ENCODE assay signal across 8 cellular contexts in the genomic region with DNA sequence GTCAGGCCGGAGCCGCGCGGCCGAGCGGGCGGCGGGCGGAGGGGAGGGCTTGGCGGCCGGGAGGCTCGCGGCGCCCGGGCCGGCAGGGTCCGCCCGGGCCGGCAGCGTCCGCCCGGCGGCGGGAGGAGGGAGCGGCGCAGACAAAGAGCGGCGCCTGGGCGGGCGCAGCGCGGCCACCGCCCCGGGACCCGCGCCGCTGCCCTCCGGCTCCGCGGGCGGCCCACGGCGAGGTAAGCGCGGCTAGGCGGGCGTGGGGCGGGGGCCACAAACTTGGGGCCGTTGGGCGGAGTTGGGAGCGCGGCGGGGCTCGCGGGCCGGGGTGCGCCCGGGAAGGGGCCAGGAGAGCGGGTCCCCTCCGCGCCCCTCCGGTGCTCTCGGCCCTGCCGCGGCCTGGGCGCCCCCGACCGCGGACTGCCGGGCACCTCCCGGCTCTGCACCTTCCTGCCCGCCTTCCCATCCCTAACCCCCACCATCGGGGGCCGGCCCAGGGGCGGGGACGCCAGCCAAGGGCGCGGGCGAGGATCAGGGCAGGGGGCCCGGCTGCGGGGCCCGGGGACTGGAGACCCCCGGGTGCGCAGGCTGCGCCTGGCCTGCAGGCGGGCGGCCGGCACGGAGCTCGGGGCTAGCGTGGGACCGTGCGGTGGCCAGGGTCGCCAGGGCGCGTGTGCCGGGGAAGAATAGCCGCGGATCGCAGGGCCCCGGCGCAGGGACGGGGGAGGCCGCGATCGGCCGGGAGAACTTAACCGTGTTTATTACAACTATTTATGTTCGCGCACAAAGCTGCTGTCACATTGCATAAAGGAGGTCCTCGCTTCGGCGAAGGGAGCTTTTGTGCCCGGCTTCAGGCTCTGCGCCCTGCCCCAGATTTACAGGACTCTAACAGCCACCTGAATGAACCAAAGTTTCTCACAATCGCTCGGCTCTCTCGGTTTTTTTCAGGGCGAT. TPM values are rescaled to one million over a fixed set of nuclear protein-coding genes. Genes with fewer than 3 reads are reported as not detected.
DNase-seq lines count a peak whose midpoint lies in the region; ATAC-seq and TF ChIP-seq lines count a peak whose summit lies in the region.

A gene (plus strand): TSS at position 4 of the 945 bp plus-strand sequence. CDS start 110,152 bp downstream, outside the sequence.

- TF ChIP-seq CTCF in PC-9 (conservative IDR thresholded peaks at IDR 0.05) (no peak), body of pancreas (IDR thresholded peaks at IDR 0.05) (peak in 2 of 7 experiments; percentile 17 to 26)

- CTCF ChIA-PET in PC-9 (lab: Charles Lee), result no interaction called here

- H3K27ac ChIP-seq in PC-9, result no peak within 1 kb of the TSS
- peak within 1 kb of the TSS; percentile 79 to 96 (median 91) for H3K27ac ChIP-seq in body of pancreas
- H3K27ac ChIP-seq in iPS-18a (ENCODE audit: low read length), result no peak within 1 kb of the TSS

- peaks cover 16% of the 10 kb centered on the region for H3K4me1 ChIP-seq in PC-9 (replicated peaks; ENCODE audit: insufficient read depth)
- peaks cover 43% of the 10 kb centered on the region for H3K4me1 ChIP-seq in body of pancreas
- peaks cover 24% of the 10 kb centered on the region for H3K4me1 ChIP-seq in iPS-18a (ENCODE audit: control insufficient read depth, low read depth, low read length)

- peak within 1 kb of the TSS; percentile 81 for H3K9ac ChIP-seq in iPS-18a (ENCODE audit: low read length)

- peak within 1 kb of the TSS; percentile 98 for H3K4me2 ChIP-seq in PC-9

- H3F3A ChIP-seq in PC-9 (ENCODE audit: insufficient read depth, low read depth), result peaks cover 10% of the 10 kb centered on the region

- POLR2A ChIA-PET in PC-9 (lab: Charles Lee; ENCODE audit: unreplicated experiment), result no interaction called here

- no peaks in the 10 kb centered on the region for H3K9me2 ChIP-seq in PC-9 (ENCODE audit: insufficient read depth)

- H4K20me1 ChIP-seq in PC-9 (ENCODE audit: insufficient read depth), result 0 out of 2 replicates have a peak, but pooled peaks cover 9% of the 10 kb centered on the region

- 0 to 2% methylated on average over 29 to 92 of the region's 119 CpGs for WGBS in body of pancreas, 2 donors

- TF ChIP-seq POLR2A in body of pancreas (IDR thresholded peaks at IDR 0.05), result peak in 1 of 3 donors; percentile 5

- BruUV-seq in PC-9 (replicated peaks; lab: Mats Ljungman, UMichigan), result no TSS peak

- intact Hi-C loops in PC-9 (cut with micrococcal nuclease; ENCODE audit: unreplicated experiment), result loop anchor here (10.0 kb wide), 1 partner anchor 110 kb away; no protein-coding TSS in a partner anchor
- intact Hi-C loops in body of pancreas (cut with DNase I), result no loop called here

- H3K27me3 ChIP-seq in PC-9 (ENCODE audit: insufficient read depth, low read depth) (peaks cover 5% of the 10 kb centered on the region; the same call in 1 of the 2 replicates), body of pancreas (no peaks in the 10 kb centered on the region), iPS-18a (ENCODE audit: control insufficient read depth, insufficient read depth, low read length) (peaks cover 10% of the 10 kb centered on the region)

- peaks cover 28% of the 10 kb centered on the region; the same call in 1 of the 2 replicates for H3K79me2 ChIP-seq in PC-9 (ENCODE audit: low read depth)

- H3K36me3 ChIP-seq in PC-9 (ENCODE audit: low read depth), result no peaks in the 10 kb centered on the region
- no peaks in the 10 kb centered on the region for H3K36me3 ChIP-seq in body of pancreas (replicated peaks in 1 of 2; ENCODE audit: insufficient read depth in 1 of 2, low read depth in 2 of 2)
- H3K36me3 ChIP-seq in iPS-18a (ENCODE audit: control insufficient read depth, low read depth, low read length), result no peaks in the 10 kb centered on the region

- H3K9me3 ChIP-seq in PC-9 (ENCODE audit: insufficient read depth, low read depth) (no peaks in the 10 kb centered on the region), body of pancreas (no peaks in the 10 kb centered on the region), iPS-18a (ENCODE audit: control insufficient read depth, low read depth, low read length) (no peaks in the 10 kb centered on the region)

- H3K4me3 ChIP-seq in PC-9 (peak within 1 kb of the TSS; percentile 72), body of pancreas (peak within 1 kb of the TSS; percentile 78 to 88), iPS-18a (ENCODE audit: low read length) (peak within 1 kb of the TSS; percentile 91), skeletal muscle cell (ENCODE audit: low read depth, low read length) (peak within 1 kb of the TSS; percentile 64)

- DNase-seq in AG08396 (ENCODE audit: low spot score), result peak; percentile 65
- peak in 1 of 2 experiments; percentile 34 for DNase-seq in PC-9
- peak in 3 of 4 donors; percentile 24 to 30 (median 29) for DNase-seq in body of pancreas
- no peak for DNase-seq in skeletal muscle cell (ENCODE audit: low read depth)
- no peak for DNase-seq in NCI-H446 treated with DMSO at 0.1 percent for 48 hours (lab: John Stamatoyannopoulos, UW)

- peak within 1 kb of the TSS; percentile 87 for H2AFZ ChIP-seq in PC-9

- ATAC-seq in GM18502 (IDR thresholded peaks at IDR 0.05; ENCODE audit: poor library complexity, unreplicated experiment) (peak; percentile 30), HG02884 (IDR thresholded peaks at IDR 0.05; ENCODE audit: unreplicated experiment) (peak; percentile 17), body of pancreas (peak; percentile 29)

RNA-seq across cellular contexts. Expression of the gene that starts here (rescaled TPM):
- total RNA-seq in PC-9 (2021) (26.0 and 30.8 TPM in 2 replicates), body of pancreas (10 to 100 TPM; 36.6 to 42.8 TPM)

Comparison
In these comparisons a context has a peak if more than half of its experiments do, and no peak if none do; other contexts are left out.
1. DNase-seq: peak in AG08396 (single experiment) and body of pancreas (3 of 4); none in skeletal muscle cell (single experiment) and NCI-H446 treated with DMSO at 0.1 percent for 48 hours (single experiment).
2. H3K27ac ChIP-seq: peak in body of pancreas (4 of 4); none in PC-9 (single experiment) and iPS-18a (single experiment).
3. Peak in every context shown above with its lines, with median percentiles within 50 percentile points of each other: ATAC-seq and H3K4me3 ChIP-seq.